8 cellular contexts compared by ENCODE assay signal in the genomic region with DNA sequence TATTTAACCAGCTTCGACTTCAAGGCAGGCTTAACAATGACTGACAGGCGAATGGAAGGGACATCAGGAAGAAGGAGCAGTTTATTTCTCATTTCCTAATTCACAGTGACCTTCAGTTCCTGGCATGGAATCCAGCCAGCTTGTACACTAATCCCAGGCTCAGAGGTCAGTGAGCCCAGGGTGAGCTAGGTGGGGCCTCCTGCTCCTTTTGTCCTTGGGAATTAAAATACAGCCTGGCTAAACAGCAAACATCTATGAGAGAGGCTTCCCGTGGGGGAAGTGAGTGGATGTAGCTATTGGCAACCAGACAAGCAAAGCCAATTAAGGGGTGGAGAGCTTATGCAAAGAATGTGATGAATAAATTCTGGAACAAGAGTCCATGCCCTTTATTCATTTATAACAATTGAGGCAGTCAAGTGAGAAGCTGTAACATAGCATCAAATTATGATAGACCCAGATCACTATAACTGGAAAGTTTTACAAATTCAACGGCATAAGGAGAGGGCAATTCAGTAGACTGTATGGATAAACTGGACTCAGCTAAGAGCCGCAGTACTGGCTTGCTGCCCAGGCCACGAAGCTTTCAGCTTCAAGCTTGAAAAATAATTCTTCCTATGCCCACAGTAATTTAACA. TPM values are rescaled to one million over a fixed set of nuclear protein-coding genes. Genes with fewer than 3 reads are reported as not detected.
DNase-seq lines count a peak whose midpoint lies in the region; ATAC-seq and TF ChIP-seq lines count a peak whose summit lies in the region.

No MANE protein-coding gene starts in this region.

- ATAC-seq in GM18873 (IDR thresholded peaks at IDR 0.05; ENCODE audit: low FRiP score, unreplicated experiment), result no peak
- no peak for ATAC-seq in GM18520 (IDR thresholded peaks at IDR 0.05; ENCODE audit: unreplicated experiment)
- ATAC-seq in GM21786 (IDR thresholded peaks at IDR 0.05; ENCODE audit: unreplicated experiment), result no peak

- H3K27me3 ChIP-seq in adipocyte (replicated peaks; ENCODE audit: control insufficient read depth, insufficient read depth, low read length) (no peaks in the 10 kb centered on the region), right atrium auricular region (no peaks in the 10 kb centered on the region), skeletal muscle tissue (ENCODE audit: control insufficient read depth in 3 of 3, insufficient read depth in 3 of 3, low read length in 3 of 3) (no peaks in the 10 kb centered on the region)

- H3K27ac ChIP-seq in right atrium auricular region (peak overlapping the region; percentile 32 to 70), skeletal muscle tissue (ENCODE audit: low read depth, low read length) (peak overlapping the region; percentile 42)

- TF ChIP-seq CTCF in right atrium auricular region (IDR thresholded peaks at IDR 0.05), result no peak

- H3K9ac ChIP-seq in adipocyte (ENCODE audit: low read length), result peak overlapping the region; percentile 35
- H3K9ac ChIP-seq in skeletal muscle tissue (ENCODE audit: low read depth in 1 of 3, low read length in 3 of 3), result no peak overlapping the region

- H3K4me1 ChIP-seq in adipocyte (ENCODE audit: control insufficient read depth, insufficient read depth, low read length), result peaks cover 24% of the 10 kb centered on the region
- peaks cover 0 to 28% of the 10 kb centered on the region in 2 donors for H3K4me1 ChIP-seq in right atrium auricular region
- H3K4me1 ChIP-seq in skeletal muscle tissue (ENCODE audit: control insufficient read depth in 3 of 3, insufficient read depth in 3 of 3, low read length in 3 of 3), result peaks cover under 1 to 9% (median 2%) of the 10 kb centered on the region in 3 donors

- H3K9me3 ChIP-seq in adipocyte (ENCODE audit: control insufficient read depth, low read length) (no peaks in the 10 kb centered on the region), right atrium auricular region (no peaks in the 10 kb centered on the region), skeletal muscle tissue (ENCODE audit: control insufficient read depth in 3 of 3, low read length in 3 of 3) (no peaks in the 10 kb centered on the region)

- DNase-seq in AG20443 (ENCODE audit: low spot score) (peak; percentile 71), NCI-H128 (lab: John Stamatoyannopoulos, UW; ENCODE audit: unreplicated experiment) (peak; percentile 49), adipocyte (ENCODE audit: low read depth) (peak; percentile 86), right atrium auricular region (ENCODE audit: low spot score) (no peak)

- H3K36me3 ChIP-seq in adipocyte (ENCODE audit: control insufficient read depth, insufficient read depth, low read length, severe bottlenecking), result peaks cover 65% of the 10 kb centered on the region
- peaks cover 19% of the 10 kb centered on the region for H3K36me3 ChIP-seq in right atrium auricular region
- H3K36me3 ChIP-seq in skeletal muscle tissue (ENCODE audit: control insufficient read depth in 3 of 3, insufficient read depth in 3 of 3, low read length in 3 of 3), result peaks cover 19 to 36% (median 34%) of the 10 kb centered on the region in 3 donors

- H3K4me3 ChIP-seq in adipocyte (ENCODE audit: low read length), result no peak overlapping the region
- H3K4me3 ChIP-seq in right atrium auricular region, result no peak overlapping the region
- H3K4me3 ChIP-seq in skeletal muscle tissue (ENCODE audit: low read length in 3 of 3), result no peak overlapping the region

RNA-seq across cellular contexts. Expression of a gene that starts 57.1 kb away (rescaled TPM):
- total RNA-seq in right atrium auricular region (10 to 100 TPM; 15.6 to 25.9 TPM), skeletal muscle tissue (11.0 TPM)
